In the genomic region with DNA sequence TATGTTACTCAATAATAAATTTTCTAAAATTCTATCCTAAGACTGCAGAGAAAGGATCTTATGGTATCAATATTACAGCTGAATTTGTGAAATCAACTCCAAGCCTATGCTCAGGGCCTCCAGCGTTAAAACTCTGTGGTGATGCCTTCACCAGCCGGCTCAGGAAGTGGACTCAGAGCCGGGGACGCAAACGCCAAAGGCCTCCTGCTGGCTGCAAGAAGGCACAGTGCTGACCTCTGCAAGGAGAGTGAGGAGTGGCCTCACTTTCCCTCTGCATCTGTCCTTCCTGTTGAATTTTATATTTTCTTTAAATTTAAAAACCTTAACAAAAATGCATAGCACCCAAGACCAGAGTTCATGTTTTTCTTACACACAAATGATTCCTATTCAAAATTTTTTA, we compare ENCODE assay signal across 15 cellular contexts. TPM values are rescaled to one million over a fixed set of nuclear protein-coding genes. Genes with fewer than 3 reads are reported as not detected.
DNase-seq lines count a peak whose midpoint lies in the region; ATAC-seq and TF ChIP-seq lines count a peak whose summit lies in the region.
"Had no signal": no experiment of that assay in that cellular context is flagged by ENCODE, and none has a peak within 500 bp of the region (broad histone marks: within the 10 kb centered on the region; RNA-seq: fewer than 3 reads in every experiment).

No MANE protein-coding gene starts in this region.

- TF ChIP-seq CTCF in AG04449 (IDR thresholded peaks at IDR 0.05; ENCODE audit: insufficient read depth, low read length, missing control alignments) (peak; percentile 7), fibroblast of lung (conservative IDR thresholded peaks at IDR 0.05 in 1 of 2, IDR thresholded peaks at IDR 0.05 in 1 of 2; ENCODE audit: low read depth in 1 of 2, low read length in 2 of 2) (peak; percentile 24 to 51), mesothelial cell of epicardium (IDR thresholded peaks at IDR 0.05; ENCODE audit: unreplicated experiment) (no peak), esophagus muscularis mucosa (IDR thresholded peaks at IDR 0.05) (peak in 1 of 3 experiments; percentile 29)

- H4K20me1 ChIP-seq in fibroblast of lung (ENCODE audit: control insufficient read depth, extremely low read depth, insufficient read depth, low read length), result no peaks in the 10 kb centered on the region

- H3K36me3 ChIP-seq in fibroblast of lung (ENCODE audit: control insufficient read depth, insufficient read depth, low read length), result peaks cover 2% of the 10 kb centered on the region
- H3K36me3 ChIP-seq in esophagus muscularis mucosa, result peaks cover 38 to 82% (median 65%) of the 10 kb centered on the region in 4 donors

- H3K4me2 ChIP-seq in fibroblast of lung (ENCODE audit: extremely low read depth, insufficient read depth, low read length), result no peak overlapping the region

- no peaks in the 10 kb centered on the region for H3K79me2 ChIP-seq in fibroblast of lung (ENCODE audit: control insufficient read depth, insufficient read depth, low read length)

- no peak for TF ChIP-seq EP300 in esophagus muscularis mucosa (IDR thresholded peaks at IDR 0.05)

- DNase-seq in AG04449 (ENCODE audit: low read depth, low spot score) (no peak), T-helper 17 cell (no peak), fibroblast of lung (ENCODE audit: low read depth in 2 of 2) (peak in 1 of 2 donors; percentile 38), mesothelial cell of epicardium (ENCODE audit: low spot score in 2 of 2, unreplicated experiment in 2 of 2) (no peak), esophagus muscularis mucosa (ENCODE audit: extremely low spot score) (no peak)
- no peak for DNase-seq in activated CD8-positive, alpha-beta memory T cell treated with anti-CD3 and anti-CD28 coated beads for 24 hours
- DNase-seq: activated CD4-positive, alpha-beta T cell treated with anti-CD3 and anti-CD28 coated beads for 1 hour; activated T-cell treated with anti-CD3 and anti-CD28 coated beads for 4 hours; Calu3; OCI-M1; T-cell; transverse colon had no signal

- 21% methylated on average over 5 of the region's 5 CpGs for WGBS in esophagus muscularis mucosa

- no peaks in the 10 kb centered on the region for H3K9me3 ChIP-seq in T-helper 17 cell (ENCODE audit: control insufficient read depth, low read length, poor library complexity, severe bottlenecking)
- no peaks in the 10 kb centered on the region for H3K9me3 ChIP-seq in fibroblast of lung (ENCODE audit: control insufficient read depth, insufficient read depth, low read depth, low read length)
- no peaks in the 10 kb centered on the region for H3K9me3 ChIP-seq in esophagus muscularis mucosa
- H3K9me3 ChIP-seq: transverse colon had no signal

- H3K27ac ChIP-seq in fibroblast of lung (ENCODE audit: insufficient read depth, low read length) (no peak overlapping the region), esophagus muscularis mucosa (replicated peaks in 1 of 4) (no peak overlapping the region)
- H3K27ac ChIP-seq: transverse colon had no signal

- H3K4me3 ChIP-seq in AG04449 (ENCODE audit: low read depth, low read length), result no peak overlapping the region
- no peak overlapping the region for H3K4me3 ChIP-seq in fibroblast of lung (replicated peaks in 1 of 4; ENCODE audit: control extremely low read depth in 1 of 4, insufficient read depth in 1 of 4, low read depth in 3 of 4, low read length in 4 of 4)
- no peak overlapping the region for H3K4me3 ChIP-seq in esophagus muscularis mucosa
- H3K4me3 ChIP-seq: lung, transverse colon had no signal

- intact Hi-C loops in esophagus muscularis mucosa (cut with DNase I), result no loop called here

- H3K9ac ChIP-seq in fibroblast of lung (ENCODE audit: insufficient read depth, low read length), result no peak overlapping the region

- no peaks in the 10 kb centered on the region for H3K27me3 Mint-ChIP-seq in T-helper 17 cell
- H3K27me3 Mint-ChIP-seq in mesothelial cell of epicardium (ENCODE audit: low read depth), result no peaks in the 10 kb centered on the region
- H3K27me3 Mint-ChIP-seq: T-cell had no signal

- CTCF ChIA-PET in AG04449 (lab: Yijun Ruan, JAX), result interaction anchor here (1.6 kb wide), 1 partner anchor 148 kb away, joined by 4 read pairs; no protein-coding TSS in a partner anchor

- H3K27ac Mint-ChIP-seq in T-helper 17 cell (peak overlapping the region; percentile 11), mesothelial cell of epicardium (peak overlapping the region; percentile 71)
- H3K27ac Mint-ChIP-seq: T-cell had no signal

- no peak for ATAC-seq in T-helper 17 cell
- no peak for ATAC-seq in GM18861 (IDR thresholded peaks at IDR 0.05; ENCODE audit: unreplicated experiment)
- ATAC-seq in GM19328 (IDR thresholded peaks at IDR 0.05; ENCODE audit: unreplicated experiment), result no peak
- ATAC-seq: T-cell had no signal

- POLR2A ChIA-PET in AG04449 (lab: Yijun Ruan, JAX), result no interaction called here

- H2AFZ ChIP-seq in fibroblast of lung (ENCODE audit: low read length), result no peak overlapping the region

- H3K27me3 ChIP-seq in fibroblast of lung (ENCODE audit: control insufficient read depth, insufficient read depth, low read length) (no peaks in the 10 kb centered on the region), esophagus muscularis mucosa (no peaks in the 10 kb centered on the region)
- H3K27me3 ChIP-seq: transverse colon had no signal

- no peak for TF ChIP-seq POLR2A in esophagus muscularis mucosa (IDR thresholded peaks at IDR 0.05; ENCODE audit: low read depth)

- H3K36me3 Mint-ChIP-seq in T-helper 17 cell (ENCODE audit: low read depth), result peaks cover 5% of the 10 kb centered on the region
- H3K36me3 Mint-ChIP-seq in mesothelial cell of epicardium, result peaks cover 22% of the 10 kb centered on the region

- no peaks in the 10 kb centered on the region for H3K9me3 Mint-ChIP-seq in mesothelial cell of epicardium
- H3K9me3 Mint-ChIP-seq: T-cell had no signal

- H3K4me1 Mint-ChIP-seq in T-helper 17 cell (peaks cover 2% of the 10 kb centered on the region), mesothelial cell of epicardium (peaks cover 4% of the 10 kb centered on the region)
- H3K4me1 Mint-ChIP-seq: T-cell had no signal

- H3K4me1 ChIP-seq in fibroblast of lung (ENCODE audit: control insufficient read depth, extremely low read depth, insufficient read depth, low read length), result no peaks in the 10 kb centered on the region
- H3K4me1 ChIP-seq in esophagus muscularis mucosa, result no peaks in the 10 kb centered on the region
- H3K4me1 ChIP-seq: transverse colon had no signal

- no peak overlapping the region for H3K4me3 Mint-ChIP-seq in T-helper 17 cell
- H3K4me3 Mint-ChIP-seq in mesothelial cell of epicardium, result no peak overlapping the region
- H3K4me3 Mint-ChIP-seq: T-cell had no signal

RNA-seq across cellular contexts. Expression of gene HERC2, which starts 48.5 kb away (rescaled TPM):
- total RNA-seq in T-helper 17 cell (10 to 100 TPM; 32.9 to 39.1 TPM), fibroblast of lung (37.0 and 55.8 TPM in 2 replicates), mesothelial cell of epicardium (78.3 to 85.7 TPM (median 84.6 TPM) in 3 replicates), esophagus muscularis mucosa (10 to 100 TPM; 57.0 to 96.3 (median 66.0) TPM)
- 12.4 and 16.7 TPM in 2 replicates for polyA plus RNA-seq in fibroblast of lung
- 19.5 and 29.6 TPM in 2 replicates for polyA plus RNA-seq in fibroblast of lung (2012)
- 106 and 112 TPM in 2 replicates for polyA minus RNA-seq in fibroblast of lung (ENCODE audit: low replicate concordance)
